ENCODE assay signal across 36 cellular contexts in the genomic region with DNA sequence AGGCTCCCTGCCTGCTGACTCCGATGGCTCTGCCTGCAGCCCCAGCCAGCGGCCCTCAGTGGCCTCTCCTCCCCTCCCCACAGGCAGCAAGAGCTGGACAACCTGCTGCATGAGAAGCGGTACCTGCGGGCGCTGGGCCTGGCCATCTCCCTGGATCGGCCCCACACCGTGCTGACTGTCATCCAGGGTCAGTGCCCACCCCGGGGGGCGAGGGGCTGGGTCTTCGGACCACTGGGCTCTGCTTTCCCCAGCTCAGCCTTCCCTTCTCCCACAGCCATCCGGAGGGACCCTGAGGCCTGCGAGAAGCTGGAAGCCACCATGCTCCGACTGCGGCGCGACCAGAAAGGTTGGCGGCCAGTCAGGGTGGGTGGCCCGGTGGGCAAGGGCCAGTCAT. TPM values are rescaled to one million over a fixed set of nuclear protein-coding genes. Genes with fewer than 3 reads are reported as not detected.
"Had no signal": no experiment of that assay in that cellular context is flagged by ENCODE, and none has a peak within 500 bp of the region (broad histone marks: within the 10 kb centered on the region; RNA-seq: fewer than 3 reads in every experiment).

No MANE protein-coding gene starts in this region.

- H2AFZ ChIP-seq: PC-9 had no signal

- ATAC-seq: activated CD8-positive, alpha-beta memory T cell treated with anti-CD3 and anti-CD28 coated beads, Interleukin-2, amount 10 ng/mL, durations not matched to agents 7 days and 5 days; activated naive CD8-positive, alpha-beta T cell treated with anti-CD3 and anti-CD28 coated beads, Interleukin-2, amount 50 U/mL, for 24 hours had no signal

- FAIRE-seq: RCC 7860 had no signal

- H3K4me2 ChIP-seq: PC-9 had no signal

- DNase-seq: activated CD4-positive, alpha-beta memory T cell treated with anti-CD3 and anti-CD28 coated beads, Interleukin-2, amount 10 ng/mL, durations not matched to agents 7 days and 5 days; activated CD4-positive, alpha-beta T cell treated with anti-CD3 and anti-CD28 coated beads for 1 hour; activated CD4-positive, alpha-beta T cell treated with anti-CD3 and anti-CD28 coated beads for 48 hours; activated CD4-positive, CD25-positive, alpha-beta regulatory T cell; activated CD8-positive, alpha-beta memory T cell treated with anti-CD3 and anti-CD28 coated beads for 24 hours; activated CD8-positive, alpha-beta memory T cell treated with anti-CD3 and anti-CD28 coated beads, Interleukin-2, amount 10 ng/mL, durations not matched to agents 7 days and 5 days; activated CD8-positive, alpha-beta memory T cell treated with anti-CD3 and anti-CD28 coated beads, Interleukin-2, amount 50 U/mL, for 48 hours; activated effector memory CD4-positive, alpha-beta T cell treated with Interleukin-2 at 50 U/mL for 16 hours; activated naive CD4-positive, alpha-beta T cell treated with anti-CD3 and anti-CD28 coated beads, Interleukin-2, amount 10 ng/mL, durations not matched to agents 7 days and 5 days; activated naive CD8-positive, alpha-beta T cell treated with anti-CD3 and anti-CD28 coated beads, Interleukin-2, amount 50 U/mL, for 24 hours; activated T-cell treated with anti-CD3 and anti-CD28 coated beads, Interleukin-2, amount 50 U/mL, for 48 hours; anterior cingulate cortex; brain microvascular endothelial cell; central memory CD4-positive, alpha-beta T cell; MM.1S; MV-4-11; NCI-H1092; NCI-H1436 treated with DMSO at 0.1 percent for 48 hours; NCI-H1694 treated with DMSO at 0.1 percent for 48 hours; NCI-H2029; NCI-H2107; NCI-H2171; NCI-H510A; NCI-H526; NCI-H748 treated with DMSO at 0.1 percent for 48 hours; NK-92 treated with Interleukin-12 subunit alpha and Interleukin-12 subunit beta, amount 100 ng/mL, for 24 hours; PC-9; Right ventricle myocardium superior; SW 1271; T-helper 1 cell; T-helper 2 cell; T1000; WERI-Rb-1 had no signal

- H3K4me3 ChIP-seq: PC-9 had no signal

- H3K27ac ChIP-seq: brain microvascular endothelial cell, PC-9, WERI-Rb-1 had no signal

RNA-seq across cellular contexts. Expression of gene NOXO1, which starts 3.4 kb away (rescaled TPM):
- total RNA-seq: Right ventricle myocardium superior had no signal

RNA-seq across cellular contexts. Expression of gene RNF151, which starts 11.2 kb away (rescaled TPM):
- total RNA-seq: activated CD4-positive, alpha-beta memory T cell treated with anti-CD3 and anti-CD28 coated beads, Interleukin-2, amount 10 ng/mL, durations not matched to agents 7 days and 5 days; activated CD8-positive, alpha-beta memory T cell treated with anti-CD3 and anti-CD28 coated beads, Interleukin-2, amount 10 ng/mL, durations not matched to agents 7 days and 5 days; cerebellum; LHCN-M2; PC-9; Right ventricle myocardium superior had no signal
